Comparison of ENCODE assay signal across 34 cellular contexts in genomic region chr19:15038304-15038703, GRCh38. TPM values are rescaled to one million over a fixed set of nuclear protein-coding genes. Genes with fewer than 3 reads are reported as not detected.
A peak's percentile ranks its signal among the peaks of the same experiment; 100 is the strongest.
DNase-seq lines count a peak whose midpoint lies in the region; ATAC-seq, FAIRE-seq and TF ChIP-seq lines count a peak whose summit lies in the region.
"Had no signal": no experiment of that assay in that cellular context is flagged by ENCODE, and none has a peak within 500 bp of the region (broad histone marks: within the 10 kb centered on the region; RNA-seq: fewer than 3 reads in every experiment).

No MANE protein-coding gene starts in this region.

- H3K36me3 ChIP-seq in pancreas (no peaks in the 10 kb centered on the region), stomach (no peaks in the 10 kb centered on the region)
- H3K36me3 ChIP-seq: BE2C, Peyer's patch, spleen, thyroid gland had no signal

- no peak overlapping the region for H3K4me3 ChIP-seq in pancreas
- no peak overlapping the region for H3K4me3 ChIP-seq in stomach
- H3K4me3 ChIP-seq: body of pancreas, coronary artery, Peyer's patch, spleen, thyroid gland had no signal

- no peaks in the 10 kb centered on the region for H3K4me1 Mint-ChIP-seq in stimulated activated effector memory CD8-positive, alpha-beta T cell treated with anti-CD3 and anti-CD28 coated beads, Interleukin-12 subunit alpha, Interleukin-12 subunit beta, amount 100 ng/mL, for 72 hours
- H3K4me1 Mint-ChIP-seq: activated CD4-positive, alpha-beta T cell treated with anti-CD3 and anti-CD28 coated beads for 36 hours; activated naive CD8-positive, alpha-beta T cell treated with anti-CD3 and anti-CD28 coated beads, Interleukin-2, amount 50 U/mL, for 24 hours; endodermal cell; T-helper 17 cell had no signal

- no peak for TF ChIP-seq EP300 in stomach (IDR thresholded peaks at IDR 0.05)

- no peak overlapping the region for H3K4me3 Mint-ChIP-seq in stimulated activated effector memory CD8-positive, alpha-beta T cell treated with anti-CD3 and anti-CD28 coated beads, Interleukin-12 subunit alpha, Interleukin-12 subunit beta, amount 100 ng/mL, for 72 hours
- H3K4me3 Mint-ChIP-seq: activated CD4-positive, alpha-beta T cell treated with anti-CD3 and anti-CD28 coated beads for 36 hours; activated naive CD8-positive, alpha-beta T cell treated with anti-CD3 and anti-CD28 coated beads, Interleukin-2, amount 50 U/mL, for 24 hours; endodermal cell; T-helper 17 cell had no signal

- TF ChIP-seq CTCF in pancreas (IDR thresholded peaks at IDR 0.05) = no peak
- no peak for TF ChIP-seq CTCF in stomach (IDR thresholded peaks at IDR 0.05)

- H3K4me1 ChIP-seq in pancreas (no peaks in the 10 kb centered on the region), stomach (no peaks in the 10 kb centered on the region)
- H3K4me1 ChIP-seq: BE2C, body of pancreas, Peyer's patch, spleen, thyroid gland had no signal

- no peak for ATAC-seq in pancreas
- no peak for ATAC-seq in stimulated activated effector memory CD8-positive, alpha-beta T cell treated with anti-CD3 and anti-CD28 coated beads, Interleukin-12 subunit alpha, Interleukin-12 subunit beta, amount 100 ng/mL, for 72 hours
- ATAC-seq: activated CD4-positive, alpha-beta T cell treated with anti-CD3 and anti-CD28 coated beads for 36 hours; activated naive CD8-positive, alpha-beta T cell treated with anti-CD3 and anti-CD28 coated beads, Interleukin-2, amount 50 U/mL, for 24 hours; body of pancreas; T-helper 17 cell had no signal

- no peaks in the 10 kb centered on the region for H3K27me3 ChIP-seq in pancreas
- peaks cover 0 to 28% (median 2%) of the 10 kb centered on the region in 3 donors for H3K27me3 ChIP-seq in stomach
- H3K27me3 ChIP-seq: body of pancreas, Peyer's patch, thyroid gland had no signal

- intact Hi-C loops in pancreas (cut with DNase I) = no loop called here
- intact Hi-C loops in stomach (cut with DNase I; ENCODE audit: low total_unique reads) = no loop called here

- no peak overlapping the region for H3K27ac ChIP-seq in pancreas
- no peak overlapping the region for H3K27ac ChIP-seq in stomach
- H3K27ac ChIP-seq: body of pancreas, coronary artery, Peyer's patch, spleen, thyroid gland had no signal

- H3K27ac Mint-ChIP-seq in stimulated activated effector memory CD8-positive, alpha-beta T cell treated with anti-CD3 and anti-CD28 coated beads, Interleukin-12 subunit alpha, Interleukin-12 subunit beta, amount 100 ng/mL, for 72 hours = no peak overlapping the region
- H3K27ac Mint-ChIP-seq: activated CD4-positive, alpha-beta T cell treated with anti-CD3 and anti-CD28 coated beads for 36 hours; activated naive CD8-positive, alpha-beta T cell treated with anti-CD3 and anti-CD28 coated beads, Interleukin-2, amount 50 U/mL, for 24 hours; endodermal cell; T-helper 17 cell had no signal

- WGBS in pancreas, 2 donors = 49 to 63% methylated on average over 2 of the region's 2 CpGs
- 56 to 74% (median 65%) methylated on average over 2 of the region's 2 CpGs for WGBS in stomach, 5 donors

- no peaks in the 10 kb centered on the region for H3K36me3 Mint-ChIP-seq in stimulated activated effector memory CD8-positive, alpha-beta T cell treated with anti-CD3 and anti-CD28 coated beads, Interleukin-12 subunit alpha, Interleukin-12 subunit beta, amount 100 ng/mL, for 72 hours

- no peak for TF ChIP-seq POLR2A in stomach (IDR thresholded peaks at IDR 0.05)

- no peaks in the 10 kb centered on the region for H3K9me3 ChIP-seq in pancreas
- H3K9me3 ChIP-seq in stomach = no peaks in the 10 kb centered on the region
- H3K9me3 ChIP-seq: BE2C, body of pancreas, Peyer's patch, spleen, thyroid gland had no signal

- DNase-seq in DMS79 (lab: John Stamatoyannopoulos, UW) (peak; percentile 2), DMS79 treated with DMSO at 0.1 percent for 48 hours (lab: John Stamatoyannopoulos, UW) (no peak), brain pericyte (ENCODE audit: low read depth, low spot score) (peak; percentile 34), medulla oblongata (ENCODE audit: extremely low spot score) (peak; percentile 3), EL (no peak), pancreas (no peak), stomach (no peak)
- no peak for DNase-seq in stimulated activated effector memory CD8-positive, alpha-beta T cell treated with anti-CD3 and anti-CD28 coated beads, Interleukin-12 subunit alpha, Interleukin-12 subunit beta, amount 100 ng/mL, for 72 hours (ENCODE audit: low spot score in 2 of 2)
- DNase-seq: 8988T; activated CD4-positive, alpha-beta T cell treated with anti-CD3 and anti-CD28 coated beads for 36 hours; activated gamma-delta T cell treated with Interleukin-2 at 50 U/mL for 16 hours; activated naive CD8-positive, alpha-beta T cell treated with anti-CD3 and anti-CD28 coated beads, Interleukin-2, amount 50 U/mL, for 24 hours; activated T-cell treated with anti-CD3 and anti-CD28 coated beads, Interleukin-2, amount 50 U/mL, for 1 hour; BE2C; body of pancreas; COR-L47; endodermal cell; H7; KBM-7; NCI-H146; NCI-H524 treated with DMSO at 0.1 percent for 48 hours; Peyer's patch; spleen; stimulated activated CD4-positive, alpha-beta T cell treated with anti-CD3 and anti-CD28 coated beads, Interleukin-4, amount 100 ng/mL, for 24 hours; stimulated activated naive CD4-positive, alpha-beta T cell treated with Interleukin-2 at 50 U/mL for 16 hours; T-helper 17 cell; thyroid gland had no signal

- no peaks in the 10 kb centered on the region for H3K9me3 Mint-ChIP-seq in stimulated activated effector memory CD8-positive, alpha-beta T cell treated with anti-CD3 and anti-CD28 coated beads, Interleukin-12 subunit alpha, Interleukin-12 subunit beta, amount 100 ng/mL, for 72 hours
- H3K9me3 Mint-ChIP-seq: activated naive CD8-positive, alpha-beta T cell treated with anti-CD3 and anti-CD28 coated beads, Interleukin-2, amount 50 U/mL, for 24 hours had no signal

- no peak for FAIRE-seq in pancreas (lab: Jason Lieb, UNC)
- FAIRE-seq: GM12892 had no signal

RNA-seq across cellular contexts. Expression of gene CASP14, which starts 11.0 kb away (rescaled TPM):
- total RNA-seq in pancreas = under 1 TPM in 3 of 6 donors, not detected in 3; 0.14 to 0.25 (median 0.14) TPM
- polyA plus RNA-seq in pancreas = under 1 TPM; 0.04 to 0.73 TPM
- not detected for total RNA-seq in stomach
- not detected for polyA plus RNA-seq in stomach
- total RNA-seq: activated CD4-positive, alpha-beta T cell treated with anti-CD3 and anti-CD28 coated beads for 36 hours; body of pancreas; endodermal cell; H7; kidney epithelial cell; lung microvascular endothelial cell; Peyer's patch; renal cortical epithelial cell; SK-MEL-5; spleen; T-helper 17 cell; thyroid gland had no signal
- polyA plus RNA-seq: spleen had no signal

RNA-seq across cellular contexts. Expression of gene OR1I1, which starts 43.7 kb away (rescaled TPM):
- total RNA-seq in pancreas = not detected
- not detected for polyA plus RNA-seq in pancreas
- not detected for total RNA-seq in stomach
- polyA plus RNA-seq in stomach = not detected
- total RNA-seq: activated CD4-positive, alpha-beta T cell treated with anti-CD3 and anti-CD28 coated beads for 36 hours; body of pancreas; endodermal cell; H7; HT1080; kidney epithelial cell; lung microvascular endothelial cell; Peyer's patch; renal cortical epithelial cell; SK-MEL-5; spleen; T-helper 17 cell; thyroid gland had no signal

RNA-seq across cellular contexts. Expression of gene SLC1A6, which starts 58.6 kb away (rescaled TPM):
- total RNA-seq in pancreas = under 1 TPM in 2 of 6 donors, not detected in 4; 0.15 to 0.38 TPM
- under 1 TPM in 1 of 2 donors, not detected in 1; 0.23 TPM for polyA plus RNA-seq in pancreas
- under 1 TPM in 1 of 5 donors, not detected in 4; 0.37 TPM for total RNA-seq in stomach
- polyA plus RNA-seq in stomach = not detected
- total RNA-seq: activated CD4-positive, alpha-beta T cell treated with anti-CD3 and anti-CD28 coated beads for 36 hours; body of pancreas; HT1080; kidney epithelial cell; lung microvascular endothelial cell; Peyer's patch; renal cortical epithelial cell; SK-MEL-5; spleen; T-helper 17 cell had no signal
- polyA plus RNA-seq: spleen had no signal

Comparison
In these comparisons a context has a peak if more than half of its experiments do, and no peak if none do; other contexts are left out.
1. DNase-seq: peak in DMS79 (single experiment), brain pericyte (single experiment) and medulla oblongata (single experiment); none in DMS79 treated with DMSO at 0.1 percent for 48 hours (single experiment), EL (single experiment), pancreas (0 of 6), stomach (single experiment) and stimulated activated effector memory CD8-positive, alpha-beta T cell treated with anti-CD3 and anti-CD28 coated beads, Interleukin-12 subunit alpha, Interleukin-12 subunit beta, amount 100 ng/mL, for 72 hours (0 of 2).